Comparison of ENCODE assay signal across 6 cellular contexts in genomic region chr3:47459534-47460085, GRCh38. TPM values are rescaled to one million over a fixed set of nuclear protein-coding genes. Genes with fewer than 3 reads are reported as not detected.
DNase-seq lines count a peak whose midpoint lies in the region; ATAC-seq and TF ChIP-seq lines count a peak whose summit lies in the region.
"Not testable (repeated sequence)": the region's sequence is repeated elsewhere in the genome, so short reads cannot be mapped to it uniquely, and the experiment has no call there.

No MANE protein-coding gene starts in this region.

- ATAC-seq in stimulated activated naive B cell treated with anti-CD40 and anti-IgM and Interleukin-4, amounts not matched to agents 10 μg/mL and 1 μg/mL and 100 μg/mL, for 72 hours (replicated peaks): not testable (repeated sequence)

- H3K36me3 Mint-ChIP-seq in activated naive CD8-positive, alpha-beta T cell treated with anti-CD3 and anti-CD28 coated beads for 36 hours: peaks cover 22% of the 10 kb centered on the region
- H3K36me3 Mint-ChIP-seq in neural crest cell (ENCODE audit: low read depth) (peaks cover 10% of the 10 kb centered on the region), type B pancreatic cell (peaks cover 19% of the 10 kb centered on the region)
- peaks cover 15 to 18% of the 10 kb centered on the region in 2 donors for H3K36me3 Mint-ChIP-seq in stimulated activated naive B cell treated with anti-CD40 and anti-IgM and Interleukin-4, amounts not matched to agents 10 μg/mL and 1 μg/mL and 100 μg/mL, for 72 hours

- H3K27me3 Mint-ChIP-seq in activated naive CD8-positive, alpha-beta T cell treated with anti-CD3 and anti-CD28 coated beads for 36 hours; neural crest cell (ENCODE audit: low read depth); stimulated activated naive B cell treated with anti-CD40 and anti-IgM and Interleukin-4, amounts not matched to agents 10 μg/mL and 1 μg/mL and 100 μg/mL, for 72 hours; type B pancreatic cell: not testable (repeated sequence)

- H3K4me3 Mint-ChIP-seq in activated naive CD8-positive, alpha-beta T cell treated with anti-CD3 and anti-CD28 coated beads for 36 hours; neural crest cell; stimulated activated naive B cell treated with anti-CD40 and anti-IgM and Interleukin-4, amounts not matched to agents 10 μg/mL and 1 μg/mL and 100 μg/mL, for 72 hours; type B pancreatic cell: not testable (repeated sequence)

- DNase-seq in CMK (ENCODE audit: low read depth): peak; percentile 22
- not testable (repeated sequence) for DNase-seq in activated naive CD8-positive, alpha-beta T cell treated with anti-CD3 and anti-CD28 coated beads for 36 hours; neural crest cell (ENCODE audit: low read depth, low spot score); stimulated activated naive B cell treated with anti-CD40 and anti-IgM and Interleukin-4, amounts not matched to agents 10 μg/mL and 1 μg/mL and 100 μg/mL, for 72 hours
- peak; percentile 1 for DNase-seq in cardiac septum (ENCODE audit: low spot score)
- DNase-seq in type B pancreatic cell (ENCODE audit: extremely low spot score, unreplicated experiment): peak; percentile 6

- peaks cover 30% of the 10 kb centered on the region for H3K4me1 Mint-ChIP-seq in activated naive CD8-positive, alpha-beta T cell treated with anti-CD3 and anti-CD28 coated beads for 36 hours
- H3K4me1 Mint-ChIP-seq in neural crest cell: peaks cover 20% of the 10 kb centered on the region
- H3K4me1 Mint-ChIP-seq in stimulated activated naive B cell treated with anti-CD40 and anti-IgM and Interleukin-4, amounts not matched to agents 10 μg/mL and 1 μg/mL and 100 μg/mL, for 72 hours: peaks cover 23 to 39% of the 10 kb centered on the region in 2 donors
- H3K4me1 Mint-ChIP-seq in type B pancreatic cell (ENCODE audit: unreplicated experiment): peaks cover 10% of the 10 kb centered on the region

- not testable (repeated sequence) for TF ChIP-seq CTCF in neural crest cell (conservative IDR thresholded peaks at IDR 0.05); type B pancreatic cell (conservative IDR thresholded peaks at IDR 0.05)

- not testable (repeated sequence) for H3K9me3 Mint-ChIP-seq in activated naive CD8-positive, alpha-beta T cell treated with anti-CD3 and anti-CD28 coated beads for 36 hours; neural crest cell; stimulated activated naive B cell treated with anti-CD40 and anti-IgM and Interleukin-4, amounts not matched to agents 10 μg/mL and 1 μg/mL and 100 μg/mL, for 72 hours; type B pancreatic cell

- H3K27ac Mint-ChIP-seq in activated naive CD8-positive, alpha-beta T cell treated with anti-CD3 and anti-CD28 coated beads for 36 hours: peak overlapping the region; percentile 31
- H3K27ac Mint-ChIP-seq in neural crest cell (ENCODE audit: unreplicated experiment): peak overlapping the region; percentile 89
- H3K27ac Mint-ChIP-seq in stimulated activated naive B cell treated with anti-CD40 and anti-IgM and Interleukin-4, amounts not matched to agents 10 μg/mL and 1 μg/mL and 100 μg/mL, for 72 hours: peak overlapping the region; percentile 2
- H3K27ac Mint-ChIP-seq in type B pancreatic cell: not testable (repeated sequence)

- intact Hi-C loops in cardiac septum (cut with DNase I): not testable (repeated sequence)

RNA-seq across cellular contexts. Expression of gene SCAP, which starts 16.1 kb away (rescaled TPM):
- total RNA-seq in activated naive CD8-positive, alpha-beta T cell treated with anti-CD3 and anti-CD28 coated beads for 36 hours: 10 to 100 TPM; 58.3 to 58.4 TPM
- total RNA-seq in cardiac septum (37.9 TPM), neural crest cell (90.2 and 103 TPM in 2 replicates), type B pancreatic cell (ENCODE audit: low replicate concordance) (77.5 and 106 TPM in 2 replicates)

RNA-seq across cellular contexts. Expression of gene ELP6, which starts 53.9 kb away (rescaled TPM):
- 10 to 100 TPM; 49.2 to 51.4 TPM for total RNA-seq in activated naive CD8-positive, alpha-beta T cell treated with anti-CD3 and anti-CD28 coated beads for 36 hours
- total RNA-seq in cardiac septum (15.8 TPM), neural crest cell (60.4 and 61.0 TPM in 2 replicates), type B pancreatic cell (ENCODE audit: low replicate concordance) (25.1 and 51.3 TPM in 2 replicates)
